10 cellular contexts compared by ENCODE assay signal in the genomic region with DNA sequence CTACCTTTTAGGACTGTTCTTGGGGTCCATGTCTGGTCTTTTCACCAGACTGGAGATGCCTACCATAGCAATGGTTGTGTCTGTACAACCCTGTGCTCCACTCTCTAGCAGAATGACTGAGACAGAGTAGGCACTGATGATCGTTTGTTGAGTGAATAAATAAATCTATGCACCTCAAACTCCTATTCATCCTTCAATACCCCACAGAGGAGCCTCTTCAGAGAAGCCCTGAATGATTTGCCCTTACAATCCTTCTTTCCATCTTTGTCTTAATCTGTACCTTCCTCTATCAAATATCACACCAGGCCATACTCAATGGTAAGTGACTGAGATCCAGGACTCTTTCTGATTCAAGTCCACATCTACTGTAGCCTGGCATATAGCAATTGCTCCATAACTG. TPM values are rescaled to one million over a fixed set of nuclear protein-coding genes. Genes with fewer than 3 reads are reported as not detected.
"Had no signal": no experiment of that assay in that cellular context is flagged by ENCODE, and none has a peak within 500 bp of the region (broad histone marks: within the 10 kb centered on the region; RNA-seq: fewer than 3 reads in every experiment).

No MANE protein-coding gene starts in this region.

- H2AFZ ChIP-seq: GM23338 had no signal

- H3K4me3 ChIP-seq: GM23338, HAP-1 had no signal

- H3K9me3 ChIP-seq: HAP-1 had no signal

- DNase-seq: H7, KBM-7 had no signal

- H3K27ac ChIP-seq: HL-60 had no signal

- H3K36me3 ChIP-seq: HAP-1 had no signal

- H3K4me2 ChIP-seq: GM23338 had no signal

- FAIRE-seq: HepG2 had no signal

- ATAC-seq: GM23338, HCT116, HepG2 had no signal

RNA-seq across cellular contexts. Expression of gene PIMREG, which starts 23.3 kb away (rescaled TPM):
- polyA plus RNA-seq: IgD-negative memory B cell had no signal

RNA-seq across cellular contexts. Expression of gene AIPL1, which starts 32.6 kb away (rescaled TPM):
- total RNA-seq: H4, HepG2, HT1080 had no signal
- polyA plus RNA-seq: HepG2, IgD-negative memory B cell had no signal
